9 cellular contexts compared by ENCODE assay signal in genomic region chr16:51431517-51432241, GRCh38.
A peak's percentile ranks its signal among the peaks of the same experiment; 100 is the strongest.
DNase-seq lines count a peak whose midpoint lies in the region; ATAC-seq and TF ChIP-seq lines count a peak whose summit lies in the region.
"Had no signal": no experiment of that assay in that cellular context is flagged by ENCODE, and none has a peak within 500 bp of the region (broad histone marks: within the 10 kb centered on the region; RNA-seq: fewer than 3 reads in every experiment).

No MANE protein-coding gene starts in this region.

- no peak for TF ChIP-seq CTCF in spleen (IDR thresholded peaks at IDR 0.05 in 8 of 11, conservative IDR thresholded peaks at IDR 0.05 in 3 of 11)

- ATAC-seq in HG03280 (IDR thresholded peaks at IDR 0.05; ENCODE audit: unreplicated experiment) (no peak), HG03025 (IDR thresholded peaks at IDR 0.05; ENCODE audit: low FRiP score, unreplicated experiment) (no peak)

- TF ChIP-seq POLR2A in spleen (IDR thresholded peaks at IDR 0.05): no peak

- 30 to 46% (median 41%) methylated on average over 9 of the region's 9 CpGs for WGBS in spleen, 5 donors

- H3K27ac ChIP-seq in epithelial cell of prostate (no peak overlapping the region), spleen (no peak overlapping the region)
- H3K27ac ChIP-seq: skin epidermis had no signal

- peak; percentile 52 for DNase-seq in Daoy (ENCODE audit: low read depth)
- peak; percentile 31 for DNase-seq in NCI-H82 treated with DMSO at 0.1 percent for 48 hours (lab: John Stamatoyannopoulos, UW; ENCODE audit: unreplicated experiment)
- peak; percentile 87 for DNase-seq in epithelial cell of prostate (ENCODE audit: low read depth, low spot score)
- DNase-seq in nucleus accumbens (lab: John Stamatoyannopoulos, UW): peak in 34 of 56 donors; percentile 4 to 82 (median 32)
- DNase-seq in spleen: no peak
- DNase-seq in NCI-H2171 (lab: John Stamatoyannopoulos, UW): no peak

- no peak overlapping the region for H3K4me3 ChIP-seq in spleen
- H3K4me3 ChIP-seq: skin epidermis had no signal

- peaks cover 0 to 21% (median 0%) of the 10 kb centered on the region in 8 donors for H3K9me3 ChIP-seq in spleen

- H3K4me1 ChIP-seq in spleen: no peaks in the 10 kb centered on the region

- intact Hi-C loops in spleen (cut with DNase I; ENCODE audit: low total_unique reads): no loop called here

- H3K36me3 ChIP-seq in spleen: no peaks in the 10 kb centered on the region

- H3K27me3 ChIP-seq in spleen (replicated peaks in 1 of 7): no peaks in the 10 kb centered on the region

Comparison
In these comparisons a context has a peak if more than half of its experiments do, and no peak if none do; other contexts are left out.
1. DNase-seq: peak in Daoy (single experiment), NCI-H82 treated with DMSO at 0.1 percent for 48 hours (single experiment), epithelial cell of prostate (single experiment) and nucleus accumbens (34 of 56); none in spleen (single experiment) and NCI-H2171 (single experiment).